In the genomic region with DNA sequence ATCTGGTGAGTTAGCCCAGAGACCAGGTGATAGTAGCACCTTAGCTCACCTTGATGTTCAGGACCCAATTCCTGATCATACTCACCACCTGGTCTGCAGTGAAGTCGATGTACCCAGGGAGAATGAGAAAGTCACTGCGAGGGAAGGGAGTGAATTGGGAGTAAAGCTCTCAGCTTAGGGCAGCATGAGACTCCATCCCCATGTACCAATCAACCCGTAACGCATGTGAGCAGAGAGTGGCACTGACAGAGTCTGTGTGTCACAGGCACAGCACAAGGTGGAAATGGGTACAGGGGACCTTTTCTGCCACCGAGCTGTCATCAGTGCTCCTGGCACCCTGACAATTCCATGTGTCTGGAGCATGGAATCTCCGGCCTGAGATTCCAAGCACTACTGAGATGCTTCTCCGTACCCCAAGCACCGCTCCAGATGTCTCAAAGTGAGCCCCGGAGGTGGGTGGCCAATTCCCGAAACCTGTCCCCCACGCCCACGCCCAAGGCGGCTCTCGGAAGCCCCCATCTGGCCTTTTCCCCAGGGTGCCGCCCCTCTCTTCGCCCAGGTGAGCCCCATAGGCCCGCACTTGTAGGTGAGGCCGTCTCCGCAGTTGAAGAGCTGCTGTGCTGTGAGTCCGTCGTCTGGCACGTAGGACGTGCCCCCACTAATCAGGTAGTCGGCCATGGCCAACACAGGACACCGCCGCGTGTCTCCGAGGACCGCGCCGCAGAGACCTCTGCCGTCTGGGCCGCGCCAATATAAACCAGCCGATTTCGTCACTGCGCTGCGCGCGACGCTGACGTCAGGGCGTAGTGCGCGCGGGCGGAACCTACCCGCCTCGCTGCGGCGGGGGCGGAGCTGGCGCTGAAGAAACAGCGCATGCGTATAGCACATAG, we compare ENCODE assay signal across 8 cellular contexts. TPM values are rescaled to one million over a fixed set of nuclear protein-coding genes. Genes with fewer than 3 reads are reported as not detected.
DNase-seq lines count a peak whose midpoint lies in the region; ATAC-seq, FAIRE-seq and TF ChIP-seq lines count a peak whose summit lies in the region.

IMPDH2 (minus strand) TSS at position 726 of the 890 bp plus-strand sequence; CDS start at position 678, 48 bp downstream.

- peak; percentile 100 for TF ChIP-seq POLR2A in GM18951 (IDR thresholded peaks at IDR 0.05; ENCODE audit: extremely low read depth, insufficient read depth, insufficient read length)

- peaks cover 21% of the 10 kb centered on the region for H3K4me1 ChIP-seq in keratinocyte (ENCODE audit: control insufficient read depth, extremely low read depth, insufficient read depth, low read length)

- peak within 1 kb of the TSS; percentile 97 for H3K27ac Mint-ChIP-seq in central memory CD8-positive, alpha-beta T cell (ENCODE audit: low read depth)

- peak; percentile 36 for FAIRE-seq in keratinocyte (lab: Jason Lieb, UNC)

- in situ Hi-C loops in GM18951 (cut with MboI; ENCODE audit: low sequenced_read_pairs, unreplicated experiment), result no loop called here

- DNase-seq in AG08396 (ENCODE audit: low spot score), result peak; percentile 92
- peak; percentile 73 to 94 for DNase-seq in NCI-H446 (lab: John Stamatoyannopoulos, UW)
- peak; percentile 85 for DNase-seq in activated CD4-positive, CD25-positive, alpha-beta regulatory T cell treated with anti-CD3 and anti-CD28 coated beads, Interleukin-2, amount 50 U/mL, for 16 hours (ENCODE audit: low read depth, low spot score)
- DNase-seq in central memory CD8-positive, alpha-beta T cell (ENCODE audit: low spot score in 2 of 2), result peak; percentile 88 to 90
- DNase-seq in keratinocyte (ENCODE audit: low read depth, low spot score), result no peak
- peak; percentile 90 for DNase-seq in stimulated activated CD4-positive, alpha-beta T cell treated with anti-CD3 and anti-CD28 coated beads, Interleukin-12 subunit alpha, Interleukin-12 subunit beta, amount 100 ng/mL, for 48 hours (ENCODE audit: low read depth in 2 of 3, low spot score in 1 of 3)

- no peaks in the 10 kb centered on the region for H3K9me3 ChIP-seq in keratinocyte (ENCODE audit: control insufficient read depth, low read depth, low read length)

- H3K4me3 Mint-ChIP-seq in central memory CD8-positive, alpha-beta T cell, result peak within 1 kb of the TSS; percentile 87

- peak; percentile 92 for ATAC-seq in HG03175 (IDR thresholded peaks at IDR 0.05; ENCODE audit: unreplicated experiment)
- ATAC-seq in central memory CD8-positive, alpha-beta T cell (replicated peaks; ENCODE audit: extremely low read depth, poor library complexity, severe bottlenecking), result peak; percentile 94

- H2AFZ ChIP-seq in keratinocyte (ENCODE audit: control insufficient read depth, low read length), result peak within 1 kb of the TSS; percentile 45

- H3K27me3 ChIP-seq in keratinocyte (ENCODE audit: control insufficient read depth, extremely low read depth, insufficient read depth, low read length), result no peaks in the 10 kb centered on the region

- H3K4me1 Mint-ChIP-seq in central memory CD8-positive, alpha-beta T cell, result peaks cover 27% of the 10 kb centered on the region

- no peaks in the 10 kb centered on the region for H3K27me3 Mint-ChIP-seq in central memory CD8-positive, alpha-beta T cell

- peak within 1 kb of the TSS; percentile 93 for H3K9ac ChIP-seq in keratinocyte (ENCODE audit: control insufficient read depth, extremely low read depth, insufficient read depth, low read length)

- peaks cover 3% of the 10 kb centered on the region for H3K9me1 ChIP-seq in keratinocyte (ENCODE audit: control insufficient read depth, extremely low read depth, insufficient read depth, low read length)

- dilution Hi-C loops in keratinocyte (cut with MboI; ENCODE audit: extremely low pct_ligation_motif_present, low sequenced_read_pairs), result no loop called here

- no peaks in the 10 kb centered on the region for H3K9me3 Mint-ChIP-seq in central memory CD8-positive, alpha-beta T cell

- H3K27ac ChIP-seq in keratinocyte (ENCODE audit: control insufficient read depth, insufficient read depth, low read length), result peak within 1 kb of the TSS; percentile 81

- peaks cover 53% of the 10 kb centered on the region for H3K36me3 Mint-ChIP-seq in central memory CD8-positive, alpha-beta T cell (ENCODE audit: insufficient read depth)

- peaks cover 4% of the 10 kb centered on the region for H4K20me1 ChIP-seq in keratinocyte (ENCODE audit: control insufficient read depth, extremely low read depth, insufficient read depth, low read length)

- peaks cover 48% of the 10 kb centered on the region for H3K79me2 ChIP-seq in keratinocyte (ENCODE audit: control insufficient read depth, insufficient read depth, low read length)

- peaks cover 45 to 66% of the 10 kb centered on the region in 2 experiments for H3K36me3 ChIP-seq in keratinocyte (ENCODE audit: control insufficient read depth in 2 of 2, extremely low read depth in 1 of 2, insufficient read depth in 2 of 2, low read length in 2 of 2)

- H3K4me3 ChIP-seq in keratinocyte (ENCODE audit: control insufficient read depth in 2 of 3, extremely low read depth in 1 of 3, insufficient read depth in 2 of 3, low read depth in 1 of 3, low read length in 3 of 3), result peak within 1 kb of the TSS; percentile 57 to 94 (median 83)

- H3K4me2 ChIP-seq in keratinocyte (ENCODE audit: control insufficient read depth, extremely low read depth, insufficient read depth, low read depth, low read length), result peak within 1 kb of the TSS; percentile 85

- TF ChIP-seq CTCF in keratinocyte (optimal IDR thresholded peaks at IDR 0.05 in 1 of 3, IDR thresholded peaks at IDR 0.05 in 1 of 3, conservative IDR thresholded peaks at IDR 0.05 in 1 of 3; ENCODE audit: extremely low read depth in 1 of 3, insufficient read depth in 2 of 3, low read length in 3 of 3), result peak in 1 of 3 experiments; percentile 10

RNA-seq across cellular contexts. Expression of gene IMPDH2, which starts in this region (rescaled TPM):
- 199 to 221 TPM (median 210 TPM) in 3 replicates for polyA plus RNA-seq in keratinocyte
- polyA plus RNA-seq in keratinocyte (2011; ENCODE audit: low read depth), result 255 TPM
- polyA plus RNA-seq in keratinocyte (2011; cell fraction: cytosol; rRNA removed), result 147 and 165 TPM in 2 replicates
- polyA plus RNA-seq in keratinocyte (2011; cell fraction: nucleus; rRNA removed), result 194 and 201 TPM in 2 replicates
- 177 and 251 TPM in 2 replicates for polyA plus RNA-seq in keratinocyte (2012; ENCODE audit: low replicate concordance)
- polyA minus RNA-seq in keratinocyte, result 146 to 450 TPM (median 412 TPM) in 3 replicates
- 294 TPM for polyA minus RNA-seq in keratinocyte (2011; cell fraction: cytosol; rRNA and poly(A)+ RNA removed)
- polyA minus RNA-seq in keratinocyte (2011; cell fraction: nucleus; rRNA and poly(A)+ RNA removed), result 89.9 and 104 TPM in 2 replicates
